Comparison of ENCODE assay signal across 8 cellular contexts in the genomic region with DNA sequence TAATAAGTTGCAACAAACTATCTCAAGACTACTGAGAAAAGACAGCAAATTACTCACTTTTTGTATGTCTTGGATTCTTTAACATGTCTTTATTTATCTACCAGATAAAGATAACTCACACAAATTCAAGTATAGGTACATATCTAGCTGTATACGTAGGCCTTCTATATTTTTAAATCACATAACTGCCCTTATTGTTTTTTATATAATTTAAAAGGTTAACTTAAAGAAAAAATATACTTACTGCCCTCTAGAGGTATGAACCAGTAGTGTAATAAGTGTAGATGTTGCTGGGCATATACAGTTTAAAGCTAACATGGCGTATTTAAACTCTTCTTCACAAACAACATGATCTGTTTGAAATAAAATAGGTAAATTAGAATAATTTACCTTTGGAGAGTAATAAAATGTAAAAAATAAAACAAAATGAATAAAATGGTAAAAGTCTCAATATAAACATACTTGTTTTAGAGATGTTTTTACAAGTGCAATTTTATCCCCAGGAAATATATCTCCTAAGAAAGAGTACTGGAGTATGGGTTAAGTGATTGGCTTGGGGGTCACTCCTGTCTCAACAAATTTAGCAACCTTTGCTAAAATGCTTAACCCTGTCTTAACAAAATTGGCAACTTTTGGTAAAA.
DNase-seq lines count a peak whose midpoint lies in the region; ATAC-seq, FAIRE-seq and TF ChIP-seq lines count a peak whose summit lies in the region.

No MANE protein-coding gene starts in this region.

- TF ChIP-seq POLR2A in gastrocnemius medialis (IDR thresholded peaks at IDR 0.05): no peak

- no peak overlapping the region for H3K4me3 Mint-ChIP-seq in activated T-helper 1 cell treated with anti-CD3 and anti-CD28 coated beads, Interleukin-12 subunit alpha, Interleukin-12 subunit beta, Interleukin-2, Interleukin-4 antibody, amounts not matched to agents 30 ng/mL and 10 ng/mL and 1 ng/mL, durations not matched to agents 14 hours and 24 hours and 36 hours

- no peaks in the 10 kb centered on the region for H3K4me1 ChIP-seq in gastrocnemius medialis

- no peaks in the 10 kb centered on the region for H3K9me3 ChIP-seq in gastrocnemius medialis

- no peaks in the 10 kb centered on the region for H3K36me3 Mint-ChIP-seq in activated T-helper 1 cell treated with anti-CD3 and anti-CD28 coated beads, Interleukin-12 subunit alpha, Interleukin-12 subunit beta, Interleukin-2, Interleukin-4 antibody, amounts not matched to agents 30 ng/mL and 10 ng/mL and 1 ng/mL, durations not matched to agents 14 hours and 24 hours and 36 hours (ENCODE audit: low read depth)

- H3K27me3 Mint-ChIP-seq in activated T-helper 1 cell treated with anti-CD3 and anti-CD28 coated beads, Interleukin-12 subunit alpha, Interleukin-12 subunit beta, Interleukin-2, Interleukin-4 antibody, amounts not matched to agents 30 ng/mL and 10 ng/mL and 1 ng/mL, durations not matched to agents 14 hours and 24 hours and 36 hours (ENCODE audit: insufficient read depth): no peaks in the 10 kb centered on the region

- DNase-seq in GM12864 (ENCODE audit: low read depth) (peak; percentile 13), NCI-H2227 (lab: John Stamatoyannopoulos, UW; ENCODE audit: unreplicated experiment) (peak; percentile 25), dermis microvascular lymphatic vessel endothelial cell (ENCODE audit: low read depth in 2 of 2) (peak; percentile 16 to 53), gastrocnemius medialis (no peak)
- no peak for DNase-seq in activated naive CD4-positive, alpha-beta T cell treated with anti-CD3 and anti-CD28 coated beads, Interleukin-2, amount 50 U/mL, for 16 hours
- no peak for DNase-seq in activated T-helper 1 cell treated with anti-CD3 and anti-CD28 coated beads, Interleukin-12 subunit alpha, Interleukin-12 subunit beta, Interleukin-2, Interleukin-4 antibody, amounts not matched to agents 30 ng/mL and 10 ng/mL and 1 ng/mL, durations not matched to agents 14 hours and 24 hours and 36 hours (ENCODE audit: low spot score)

- H3K36me3 ChIP-seq in gastrocnemius medialis: no peaks in the 10 kb centered on the region

- H3K4me1 Mint-ChIP-seq in activated T-helper 1 cell treated with anti-CD3 and anti-CD28 coated beads, Interleukin-12 subunit alpha, Interleukin-12 subunit beta, Interleukin-2, Interleukin-4 antibody, amounts not matched to agents 30 ng/mL and 10 ng/mL and 1 ng/mL, durations not matched to agents 14 hours and 24 hours and 36 hours (ENCODE audit: low read depth): no peaks in the 10 kb centered on the region

- in situ Hi-C loops in gastrocnemius medialis (cut with MboI; ENCODE audit: low sequenced_read_pairs in 4 of 4): loop anchor here in 1 of 4 donors (25.0 kb wide), 1 partner anchor 289 kb away; the partner anchor contains the start of gene CFH

- H3K4me3 ChIP-seq in GM12864 (ENCODE audit: low read depth, low read length) (no peak overlapping the region), gastrocnemius medialis (no peak overlapping the region)

- no peaks in the 10 kb centered on the region for H3K9me3 Mint-ChIP-seq in activated T-helper 1 cell treated with anti-CD3 and anti-CD28 coated beads, Interleukin-12 subunit alpha, Interleukin-12 subunit beta, Interleukin-2, Interleukin-4 antibody, amounts not matched to agents 30 ng/mL and 10 ng/mL and 1 ng/mL, durations not matched to agents 14 hours and 24 hours and 36 hours

- TF ChIP-seq CTCF in GM12864 (IDR thresholded peaks at IDR 0.05; ENCODE audit: low read depth, low read length, missing control alignments): peak; percentile 37
- peak in 3 of 5 experiments; percentile 16 to 48 (median 19) for TF ChIP-seq CTCF in gastrocnemius medialis (IDR thresholded peaks at IDR 0.05 in 4 of 5, conservative IDR thresholded peaks at IDR 0.05 in 1 of 5)

- ATAC-seq in HG02798 (IDR thresholded peaks at IDR 0.05; ENCODE audit: poor library complexity, unreplicated experiment) (peak; percentile 87), gastrocnemius medialis (no peak)

- FAIRE-seq in A204.1 (lab: Jason Lieb, UNC): peak; percentile 96

- intact Hi-C loops in gastrocnemius medialis (cut with DNase I; ENCODE audit: low total_unique reads): no loop called here
- intact Hi-C loops in activated T-helper 1 cell treated with anti-CD3 and anti-CD28 coated beads, Interleukin-12 subunit alpha, Interleukin-12 subunit beta, Interleukin-2, Interleukin-4 antibody, amounts not matched to agents 30 ng/mL and 10 ng/mL and 1 ng/mL, durations not matched to agents 14 hours and 24 hours and 36 hours (cut with micrococcal nuclease): no loop called here

- no peaks in the 10 kb centered on the region for H3K27me3 ChIP-seq in gastrocnemius medialis

- H3K27ac Mint-ChIP-seq in activated T-helper 1 cell treated with anti-CD3 and anti-CD28 coated beads, Interleukin-12 subunit alpha, Interleukin-12 subunit beta, Interleukin-2, Interleukin-4 antibody, amounts not matched to agents 30 ng/mL and 10 ng/mL and 1 ng/mL, durations not matched to agents 14 hours and 24 hours and 36 hours: no peak overlapping the region

- no peak overlapping the region for H3K27ac ChIP-seq in gastrocnemius medialis

Comparison
In these comparisons a context has a peak if more than half of its experiments do, and no peak if none do; other contexts are left out.
1. DNase-seq: peak in GM12864 (single experiment), NCI-H2227 (single experiment) and dermis microvascular lymphatic vessel endothelial cell (2 of 2); none in gastrocnemius medialis (0 of 2), activated naive CD4-positive, alpha-beta T cell treated with anti-CD3 and anti-CD28 coated beads, Interleukin-2, amount 50 U/mL, for 16 hours (single experiment) and activated T-helper 1 cell treated with anti-CD3 and anti-CD28 coated beads, Interleukin-12 subunit alpha, Interleukin-12 subunit beta, Interleukin-2, Interleukin-4 antibody, amounts not matched to agents 30 ng/mL and 10 ng/mL and 1 ng/mL, durations not matched to agents 14 hours and 24 hours and 36 hours (single experiment).